ENCODE assay signal across 27 cellular contexts in the genomic region with DNA sequence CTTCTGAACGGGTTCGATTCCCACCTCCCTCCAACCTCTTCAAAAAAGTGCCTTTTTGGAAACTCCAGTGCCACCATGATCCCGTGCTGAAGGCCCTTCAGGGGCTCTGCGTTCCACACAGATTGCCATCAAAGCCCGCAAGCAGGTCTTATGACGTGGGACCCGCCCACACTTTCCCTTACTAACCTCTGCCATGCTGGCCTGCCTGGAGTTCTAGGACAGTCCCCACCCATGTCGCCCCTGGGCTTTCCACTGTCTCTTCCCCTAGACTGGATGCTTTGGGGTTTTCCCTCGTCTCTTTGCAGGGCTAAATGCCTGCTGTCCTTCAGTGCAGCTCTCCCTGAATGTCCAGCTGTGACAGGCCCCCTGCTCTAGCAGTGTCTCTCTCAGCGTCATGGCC.
"Had no signal": no experiment of that assay in that cellular context is flagged by ENCODE, and none has a peak within 500 bp of the region (broad histone marks: within the 10 kb centered on the region; RNA-seq: fewer than 3 reads in every experiment).

No MANE protein-coding gene starts in this region.

- H3K27me3 ChIP-seq: neutrophil, pancreas, right lobe of liver, sigmoid colon, stomach, thyroid gland, tibial nerve, upper lobe of right lung, uterus had no signal

- H3K9me3 ChIP-seq: neutrophil, pancreas, psoas muscle, right lobe of liver, sigmoid colon, stomach, thoracic aorta, thyroid gland, tibial nerve, upper lobe of right lung, uterus had no signal

- H3K27me3 Mint-ChIP-seq: stimulated activated naive B cell treated with anti-CD40 and anti-IgM and Interleukin-4, amounts not matched to agents 10 μg/mL and 1 μg/mL and 100 μg/mL, for 72 hours had no signal

- H3K36me3 Mint-ChIP-seq: naive thymus-derived CD4-positive, alpha-beta T cell; natural killer cell; stimulated activated effector memory CD8-positive, alpha-beta T cell treated with anti-CD3 and anti-CD28 coated beads, Interleukin-12 subunit alpha, Interleukin-12 subunit beta, amount 100 ng/mL, for 72 hours; stimulated activated naive B cell treated with anti-CD40 and anti-IgM and Interleukin-4, amounts not matched to agents 10 μg/mL and 1 μg/mL and 100 μg/mL, for 72 hours; type B pancreatic cell had no signal

- H3K4me1 Mint-ChIP-seq: naive thymus-derived CD4-positive, alpha-beta T cell; natural killer cell; stimulated activated effector memory CD8-positive, alpha-beta T cell treated with anti-CD3 and anti-CD28 coated beads, Interleukin-12 subunit alpha, Interleukin-12 subunit beta, amount 100 ng/mL, for 72 hours; stimulated activated naive B cell treated with anti-CD40 and anti-IgM and Interleukin-4, amounts not matched to agents 10 μg/mL and 1 μg/mL and 100 μg/mL, for 72 hours had no signal

- H3K9me3 Mint-ChIP-seq: nephron; neural crest cell; stimulated activated naive CD8-positive, alpha-beta T cell treated with anti-CD3 and anti-CD28 coated beads, Interleukin-15, Interleukin-2, amounts not matched to agents 100 ng/mL and 50 ng/mL, for 24 hours; type B pancreatic cell had no signal

- H3K4me3 Mint-ChIP-seq: naive thymus-derived CD4-positive, alpha-beta T cell; natural killer cell; nephron; neural crest cell; stimulated activated effector memory CD8-positive, alpha-beta T cell treated with anti-CD3 and anti-CD28 coated beads, Interleukin-12 subunit alpha, Interleukin-12 subunit beta, amount 100 ng/mL, for 72 hours; stimulated activated naive B cell treated with anti-CD40 and anti-IgM and Interleukin-4, amounts not matched to agents 10 μg/mL and 1 μg/mL and 100 μg/mL, for 72 hours; stimulated activated naive CD8-positive, alpha-beta T cell treated with anti-CD3 and anti-CD28 coated beads, Interleukin-15, Interleukin-2, amounts not matched to agents 100 ng/mL and 50 ng/mL, for 24 hours; type B pancreatic cell had no signal

- H3K36me3 ChIP-seq: neutrophil, pancreas, right lobe of liver, sigmoid colon, stomach, thoracic aorta, thyroid gland, tibial nerve, upper lobe of right lung, uterus had no signal

- H3K27ac ChIP-seq: neutrophil, pancreas, psoas muscle, right lobe of liver, sigmoid colon, stomach, thoracic aorta, thyroid gland, tibial nerve, upper lobe of right lung, uterus had no signal

- H3K4me3 ChIP-seq: pancreas, psoas muscle, right lobe of liver, sigmoid colon, stomach, thoracic aorta, thyroid gland, tibial nerve, upper lobe of right lung, uterus had no signal

- DNase-seq: naive thymus-derived CD4-positive, alpha-beta T cell; natural killer cell; nucleus accumbens; pancreas; psoas muscle; right cardiac atrium; right lobe of liver; sigmoid colon; small intestine; stimulated activated CD4-positive, alpha-beta T cell treated with anti-CD3 and anti-CD28 coated beads, Interleukin-15, amount 100 ng/mL, for 24 hours; stimulated activated CD4-positive, alpha-beta T cell treated with anti-CD3 and anti-CD28 coated beads, Interleukin-2, amount 100 ng/mL, for 24 hours; stimulated activated CD4-positive, alpha-beta T cell treated with anti-CD3 and anti-CD28 coated beads, Interleukin-2, amount 100 ng/mL, for 48 hours; stimulated activated CD4-positive, alpha-beta T cell treated with anti-CD3 and anti-CD28 coated beads, Interleukin-4, amount 100 ng/mL, for 24 hours; stimulated activated naive B cell treated with anti-CD40 and anti-IgM and Interleukin-4, amounts not matched to agents 10 μg/mL and 1 μg/mL and 100 μg/mL, for 72 hours; stimulated activated naive CD4-positive, alpha-beta T cell treated with Interleukin-2 at 50 U/mL for 16 hours; stomach; thyroid gland; upper lobe of right lung; uterus had no signal

- H3K4me1 ChIP-seq: pancreas, psoas muscle, right lobe of liver, sigmoid colon, stomach, thyroid gland, tibial nerve, upper lobe of right lung, uterus had no signal

- H3K27ac Mint-ChIP-seq: naive thymus-derived CD4-positive, alpha-beta T cell; natural killer cell; nephron; stimulated activated effector memory CD8-positive, alpha-beta T cell treated with anti-CD3 and anti-CD28 coated beads, Interleukin-12 subunit alpha, Interleukin-12 subunit beta, amount 100 ng/mL, for 72 hours; stimulated activated naive B cell treated with anti-CD40 and anti-IgM and Interleukin-4, amounts not matched to agents 10 μg/mL and 1 μg/mL and 100 μg/mL, for 72 hours; stimulated activated naive CD8-positive, alpha-beta T cell treated with anti-CD3 and anti-CD28 coated beads, Interleukin-15, Interleukin-2, amounts not matched to agents 100 ng/mL and 50 ng/mL, for 24 hours; type B pancreatic cell had no signal
